Comparison of ENCODE assay signal across 8 cellular contexts in genomic region chr10:115093286-115093775, GRCh38. TPM values are rescaled to one million over a fixed set of nuclear protein-coding genes. Genes with fewer than 3 reads are reported as not detected.
DNase-seq lines count a peak whose midpoint lies in the region; ATAC-seq, FAIRE-seq and TF ChIP-seq lines count a peak whose summit lies in the region.

Gene ATRNL1 (plus strand): TSS chr10:115093365. CDS start chr10:115093751, 386 bp downstream.

- DNase-seq in AG08396 (ENCODE audit: low spot score) (peak; percentile 55), NCI-H510A treated with DMSO at 0.1 percent for 48 hours (lab: John Stamatoyannopoulos, UW) (peak; percentile 75), breast epithelium (ENCODE audit: low spot score in 2 of 2) (no peak), keratinocyte (ENCODE audit: low read depth, low spot score) (no peak), GF-D8 (lab: John Stamatoyannopoulos, UW) (no peak)

- H3K4me3 Mint-ChIP-seq in stimulated activated memory B cell treated with anti-CD40 and anti-IgM and Interleukin-4, amounts not matched to agents 10 μg/mL and 1 μg/mL and 100 μg/mL, for 72 hours, result peak within 1 kb of the TSS; percentile 82

- H3K27me3 ChIP-seq in breast epithelium (peaks cover 0 to 6% of the 10 kb centered on the region in 2 donors), keratinocyte (ENCODE audit: control insufficient read depth, extremely low read depth, insufficient read depth, low read length) (peaks cover 36% of the 10 kb centered on the region)

- ATAC-seq in GM18517 (IDR thresholded peaks at IDR 0.05; ENCODE audit: unreplicated experiment) (peak; percentile 65), HG02938 (IDR thresholded peaks at IDR 0.05; ENCODE audit: unreplicated experiment) (peak; percentile 57)
- ATAC-seq in stimulated activated memory B cell treated with anti-CD40 and anti-IgM and Interleukin-4, amounts not matched to agents 10 μg/mL and 1 μg/mL and 100 μg/mL, for 72 hours, result peak; percentile 81

- H3K4me1 Mint-ChIP-seq in stimulated activated memory B cell treated with anti-CD40 and anti-IgM and Interleukin-4, amounts not matched to agents 10 μg/mL and 1 μg/mL and 100 μg/mL, for 72 hours, result peaks cover 14% of the 10 kb centered on the region

- no peaks in the 10 kb centered on the region for H3K36me3 Mint-ChIP-seq in stimulated activated memory B cell treated with anti-CD40 and anti-IgM and Interleukin-4, amounts not matched to agents 10 μg/mL and 1 μg/mL and 100 μg/mL, for 72 hours

- H3K4me1 ChIP-seq in breast epithelium (no peaks in the 10 kb centered on the region), keratinocyte (ENCODE audit: control insufficient read depth, extremely low read depth, insufficient read depth, low read length) (no peaks in the 10 kb centered on the region)

- H3K27ac ChIP-seq in breast epithelium (no peak within 1 kb of the TSS), keratinocyte (ENCODE audit: control insufficient read depth, insufficient read depth, low read length) (no peak within 1 kb of the TSS)

- H3K36me3 ChIP-seq in breast epithelium (no peaks in the 10 kb centered on the region), keratinocyte (ENCODE audit: control insufficient read depth in 2 of 2, extremely low read depth in 1 of 2, insufficient read depth in 2 of 2, low read length in 2 of 2) (no peaks in the 10 kb centered on the region)

- peak within 1 kb of the TSS; percentile 79 for H3K4me2 ChIP-seq in keratinocyte (ENCODE audit: control insufficient read depth, extremely low read depth, insufficient read depth, low read depth, low read length)

- no peaks in the 10 kb centered on the region for H3K9me3 Mint-ChIP-seq in stimulated activated memory B cell treated with anti-CD40 and anti-IgM and Interleukin-4, amounts not matched to agents 10 μg/mL and 1 μg/mL and 100 μg/mL, for 72 hours

- peak within 1 kb of the TSS; percentile 46 for H2AFZ ChIP-seq in keratinocyte (ENCODE audit: control insufficient read depth, low read length)

- no peaks in the 10 kb centered on the region for H3K9me1 ChIP-seq in keratinocyte (ENCODE audit: control insufficient read depth, extremely low read depth, insufficient read depth, low read length)

- intact Hi-C loops in breast epithelium (cut with DNase I; ENCODE audit: low total_unique reads), result no loop called here

- no peak for TF ChIP-seq POLR2A in breast epithelium (IDR thresholded peaks at IDR 0.05)

- no peak for TF ChIP-seq CTCF in breast epithelium (IDR thresholded peaks at IDR 0.05)
- no peak for TF ChIP-seq CTCF in keratinocyte (optimal IDR thresholded peaks at IDR 0.05 in 1 of 3, IDR thresholded peaks at IDR 0.05 in 1 of 3, conservative IDR thresholded peaks at IDR 0.05 in 1 of 3; ENCODE audit: extremely low read depth in 1 of 3, insufficient read depth in 2 of 3, low read length in 3 of 3)

- peaks cover 22% of the 10 kb centered on the region for H3K27me3 Mint-ChIP-seq in stimulated activated memory B cell treated with anti-CD40 and anti-IgM and Interleukin-4, amounts not matched to agents 10 μg/mL and 1 μg/mL and 100 μg/mL, for 72 hours

- no peaks in the 10 kb centered on the region for H3K79me2 ChIP-seq in keratinocyte (ENCODE audit: control insufficient read depth, insufficient read depth, low read length)

- dilution Hi-C loops in keratinocyte (cut with MboI; ENCODE audit: extremely low pct_ligation_motif_present, low sequenced_read_pairs), result no loop called here

- no peaks in the 10 kb centered on the region for H3K9me3 ChIP-seq in breast epithelium
- no peaks in the 10 kb centered on the region for H3K9me3 ChIP-seq in keratinocyte (ENCODE audit: control insufficient read depth, low read depth, low read length)

- H3K9ac ChIP-seq in keratinocyte (ENCODE audit: control insufficient read depth, extremely low read depth, insufficient read depth, low read length), result no peak within 1 kb of the TSS

- no peaks in the 10 kb centered on the region for H4K20me1 ChIP-seq in keratinocyte (ENCODE audit: control insufficient read depth, extremely low read depth, insufficient read depth, low read length)

- H3K27ac Mint-ChIP-seq in stimulated activated memory B cell treated with anti-CD40 and anti-IgM and Interleukin-4, amounts not matched to agents 10 μg/mL and 1 μg/mL and 100 μg/mL, for 72 hours, result no peak within 1 kb of the TSS

- no peak for FAIRE-seq in keratinocyte (lab: Jason Lieb, UNC)

- H3K4me3 ChIP-seq in breast epithelium (peak within 1 kb of the TSS; percentile 58 to 85 (median 65)), keratinocyte (ENCODE audit: control insufficient read depth in 2 of 3, extremely low read depth in 1 of 3, insufficient read depth in 2 of 3, low read depth in 1 of 3, low read length in 3 of 3) (peak within 1 kb of the TSS; percentile 45 to 65 (median 57))

RNA-seq across cellular contexts. Expression of gene ATRNL1, which starts in this region (rescaled TPM):
- 10 to 100 TPM in 1 of 3 donors, 1 to 10 TPM in 1, under 1 TPM in 1; 0.16 to 11.4 (median 2.9) TPM for total RNA-seq in breast epithelium
- polyA plus RNA-seq in keratinocyte, result 0.06 to 0.07 TPM in 2 of 3 replicates, not detected in the other
- polyA plus RNA-seq in keratinocyte (2011; ENCODE audit: low read depth), result not detected
- 0.08 and 0.15 TPM in 2 replicates for polyA plus RNA-seq in keratinocyte (2011; cell fraction: cytosol; rRNA removed)
- 0.13 and 0.18 TPM in 2 replicates for polyA plus RNA-seq in keratinocyte (2011; cell fraction: nucleus; rRNA removed)
- polyA plus RNA-seq in keratinocyte (2012; ENCODE audit: low replicate concordance), result 0.08 TPM in 1 of 2 replicates, not detected in the other
- 1.1 to 1.6 TPM in 2 of 3 replicates, not detected in the other for polyA minus RNA-seq in keratinocyte
- not detected for polyA minus RNA-seq in keratinocyte (2011; cell fraction: cytosol; rRNA and poly(A)+ RNA removed)
- 0.21 and 0.54 TPM in 2 replicates for polyA minus RNA-seq in keratinocyte (2011; cell fraction: nucleus; rRNA and poly(A)+ RNA removed)

Comparison
In these comparisons a context has a peak if more than half of its experiments do, and no peak if none do; other contexts are left out.
1. DNase-seq: peak in AG08396 (single experiment) and NCI-H510A treated with DMSO at 0.1 percent for 48 hours (single experiment); none in breast epithelium (0 of 2), keratinocyte (single experiment) and GF-D8 (single experiment).
2. Peak in every context shown above with its lines, with median percentiles within 50 percentile points of each other: ATAC-seq.